ENCODE assay signal across 18 cellular contexts in the genomic region with DNA sequence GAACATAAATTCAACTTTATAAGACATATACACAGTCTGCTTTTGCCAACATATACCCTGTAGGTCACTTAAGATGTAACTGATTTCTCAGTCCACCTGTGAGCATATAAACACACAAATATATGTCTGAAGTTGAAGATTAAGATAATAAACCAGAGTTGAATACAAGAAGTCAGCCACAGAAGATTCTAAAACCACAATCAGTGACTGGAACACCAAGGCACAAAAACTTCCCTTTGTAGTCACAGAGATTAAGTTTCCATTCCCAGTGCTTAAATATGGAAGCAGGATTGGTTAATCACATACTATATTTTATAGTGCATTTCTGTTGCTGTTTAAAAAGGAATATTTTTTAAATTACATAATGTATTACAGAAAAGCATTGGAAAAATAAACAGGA.
"Had no signal": no experiment of that assay in that cellular context is flagged by ENCODE, and none has a peak within 500 bp of the region (broad histone marks: within the 10 kb centered on the region; RNA-seq: fewer than 3 reads in every experiment).

No MANE protein-coding gene starts in this region.

- DNase-seq: activated CD4-positive, alpha-beta memory T cell treated with anti-CD3 and anti-CD28 coated beads, Interleukin-2, amount 10 ng/mL, durations not matched to agents 7 days and 5 days; activated CD4-positive, alpha-beta T cell treated with anti-CD3 and anti-CD28 coated beads for 4 hours; activated effector memory CD4-positive, alpha-beta T cell treated with Interleukin-2 at 50 U/mL for 16 hours; activated naive CD4-positive, alpha-beta T cell treated with anti-CD3 and anti-CD28 coated beads, Interleukin-2, amount 50 U/mL, for 16 hours; activated T-cell treated with anti-CD3 and anti-CD28 coated beads, Interleukin-2, amount 50 U/mL, for 4 hours; adrenal gland; kidney; left ventricle myocardium superior; mesendoderm; occipital lobe; spleen; T-helper 2 cell had no signal

- ATAC-seq: activated T-cell treated with anti-CD3 and anti-CD28 coated beads, Interleukin-2, amount 50 U/mL, for 4 hours; esophagus mucosa; left ventricle myocardium superior; sciatic nerve; WTC11 had no signal

- H3K4me3 ChIP-seq: adrenal gland, cardiac muscle cell, hepatocyte, spleen, suprapubic skin had no signal
